ENCODE assay signal across 32 cellular contexts in the genomic region with DNA sequence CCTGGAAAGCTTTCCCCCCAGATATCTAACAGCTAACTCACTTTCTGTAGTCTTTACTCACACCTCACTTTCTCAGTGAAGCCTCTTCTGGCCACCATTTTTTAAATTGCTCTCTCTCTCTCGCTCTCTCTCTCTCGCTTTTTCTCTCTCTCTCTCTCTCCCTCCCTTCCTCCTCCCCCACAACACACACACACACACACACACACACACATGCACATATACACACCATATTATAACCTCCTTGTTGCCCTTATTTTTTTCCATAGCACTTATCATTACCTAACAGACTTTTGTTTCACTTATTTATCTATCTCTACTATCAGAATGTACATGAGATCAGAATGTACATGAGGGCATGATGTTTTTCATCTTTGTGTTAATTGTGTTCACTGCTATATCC.
"Had no signal": no experiment of that assay in that cellular context is flagged by ENCODE, and none has a peak within 500 bp of the region (broad histone marks: within the 10 kb centered on the region; RNA-seq: fewer than 3 reads in every experiment).

No MANE protein-coding gene starts in this region.

- H3K9me3 ChIP-seq: adrenal gland, body of pancreas had no signal

- H3K27me3 ChIP-seq: adrenal gland, body of pancreas, brain microvascular endothelial cell, breast epithelium had no signal

- H3K27ac ChIP-seq: adrenal gland, body of pancreas, brain microvascular endothelial cell, breast epithelium, VCaP had no signal

- H3K36me3 ChIP-seq: adrenal gland, brain microvascular endothelial cell, breast epithelium had no signal

- H3K4me1 ChIP-seq: adrenal gland, body of pancreas, breast epithelium had no signal

- FAIRE-seq: astrocyte, TTC549 had no signal

- DNase-seq: activated B cell treated with CpG ODN at 0.5 μM for 24 hours; activated CD4-positive, alpha-beta memory T cell treated with anti-CD3 and anti-CD28 coated beads for 36 hours; activated CD4-positive, alpha-beta T cell treated with anti-CD3 and anti-CD28 coated beads for 4 hours; activated CD4-positive, alpha-beta T cell treated with anti-CD3 and anti-CD28 coated beads, Interleukin-2, amount 10 ng/mL, durations not matched to agents 24 days and 14 days; activated CD4-positive, alpha-beta T cell treated with anti-CD3 and anti-CD28 coated beads, Interleukin-2, amount 50 U/mL, for 1 hour; activated CD4-positive, alpha-beta T cell treated with anti-CD3 and anti-CD28 coated beads, Interleukin-2, amount 50 U/mL, for 4 hours; activated CD4-positive, CD25-positive, alpha-beta regulatory T cell treated with anti-CD3 and anti-CD28 coated beads, Interleukin-2, amount 50 U/mL, for 72 hours; activated CD8-positive, alpha-beta memory T cell treated with anti-CD3 and anti-CD28 coated beads, Interleukin-2, amount 50 U/mL, for 4 hours; activated CD8-positive, alpha-beta T cell treated with anti-CD3 and anti-CD28 coated beads for 36 hours; activated effector memory CD4-positive, alpha-beta T cell treated with anti-CD3 and anti-CD28 coated beads, Interleukin-2, amount 50 U/mL, for 16 hours; activated gamma-delta T cell treated with Interleukin-2 at 50 U/mL for 16 hours; activated naive CD4-positive, alpha-beta T cell; activated naive CD4-positive, alpha-beta T cell treated with anti-CD3 and anti-CD28 coated beads for 36 hours; activated naive CD4-positive, alpha-beta T cell treated with anti-CD3 and anti-CD28 coated beads, Interleukin-2, amount 50 U/mL, for 16 hours; activated naive CD8-positive, alpha-beta T cell treated with anti-CD3 and anti-CD28 coated beads for 36 hours; activated T-cell treated with anti-CD3 and anti-CD28 coated beads for 4 hours; activated T-cell treated with anti-CD3 and anti-CD28 coated beads, Interleukin-2, amount 50 U/mL, for 1 hour; activated T-cell treated with anti-CD3 and anti-CD28 coated beads, Interleukin-2, amount 50 U/mL, for 4 hours; activated T-cell treated with anti-CD3 and anti-CD28 coated beads, Interleukin-2, amount 50 U/mL, for 72 hours; adrenal gland; amniotic stem cell; aorta; body of pancreas; brain microvascular endothelial cell; central memory CD4-positive, alpha-beta T cell; T-helper 9 cell had no signal

- ATAC-seq: activated CD8-positive, alpha-beta T cell treated with anti-CD3 and anti-CD28 coated beads for 36 hours; activated naive CD4-positive, alpha-beta T cell treated with anti-CD3 and anti-CD28 coated beads, Interleukin-2, amount 50 U/mL, for 72 hours; activated T-cell treated with anti-CD3 and anti-CD28 coated beads, Interleukin-2, amount 50 U/mL, for 4 hours; activated T-cell treated with anti-CD3 and anti-CD28 coated beads, Interleukin-2, amount 50 U/mL, for 72 hours; activated T-helper 17 cell treated with anti-CD3 and anti-CD28 coated beads, Interleukin-2, amount 50 U/mL, for 72 hours; body of pancreas had no signal

- H3K4me3 ChIP-seq: adrenal gland, body of pancreas, breast epithelium had no signal
